2 cellular contexts compared by ENCODE assay signal in the genomic region with DNA sequence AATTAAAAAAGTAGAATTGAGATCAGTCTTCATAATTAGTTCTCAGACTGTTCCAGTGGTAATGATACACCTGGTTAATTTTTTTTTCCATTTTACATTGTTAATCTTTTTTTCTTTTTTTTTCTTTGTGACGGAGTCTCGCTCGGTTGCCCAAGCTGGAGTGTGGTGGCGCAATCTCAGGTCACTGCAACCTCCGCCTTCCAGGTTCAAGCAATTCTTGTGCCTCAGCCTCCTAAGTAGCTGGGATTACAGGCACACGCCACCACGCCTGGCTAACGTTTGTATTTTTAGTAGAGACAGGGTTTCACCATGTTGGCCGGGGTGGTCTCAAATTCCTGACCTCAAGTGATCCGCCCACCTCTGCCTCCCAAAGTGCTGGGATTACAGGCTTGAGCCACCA. TPM values are rescaled to one million over a fixed set of nuclear protein-coding genes. Genes with fewer than 3 reads are reported as not detected.
"Had no signal": no experiment of that assay in that cellular context is flagged by ENCODE, and none has a peak within 500 bp of the region (broad histone marks: within the 10 kb centered on the region; RNA-seq: fewer than 3 reads in every experiment).

No MANE protein-coding gene starts in this region.

RNA-seq across cellular contexts. Expression of gene ANXA3, which starts 46.9 kb away (rescaled TPM):
- total RNA-seq: activated T-helper 17 cell treated with anti-CD3 and anti-CD28 coated beads, Interleukin-2, amount 50 U/mL, for 72 hours; activated T-helper 2 cell treated with anti-CD3 and anti-CD28 coated beads, Interferon-gamma antibody, Interleukin-2, Interleukin-4, amounts not matched to agents 10 μg/mL and 5 μg/mL and 100 μg/mL, durations not matched to agents 14 hours and 24 hours and 36 hours had no signal
